In genomic region chr11:16902182-16902581, GRCh38 we compare ENCODE assay signal across 9 cellular contexts.
DNase-seq lines count a peak whose midpoint lies in the region; ATAC-seq and TF ChIP-seq lines count a peak whose summit lies in the region.
"Had no signal": no experiment of that assay in that cellular context is flagged by ENCODE, and none has a peak within 500 bp of the region (broad histone marks: within the 10 kb centered on the region; RNA-seq: fewer than 3 reads in every experiment).

No MANE protein-coding gene starts in this region.

- H3K27ac ChIP-seq in suprapubic skin = no peak overlapping the region
- no peak overlapping the region for H3K27ac ChIP-seq in CD8-positive, alpha-beta T cell (ENCODE audit: low read depth, low read length)

- no peak overlapping the region for H3K27ac Mint-ChIP-seq in CD8-positive, alpha-beta T cell
- H3K27ac Mint-ChIP-seq: immature natural killer cell had no signal

- no peaks in the 10 kb centered on the region for H3K27me3 Mint-ChIP-seq in CD8-positive, alpha-beta T cell (ENCODE audit: low read depth)

- 69% methylated on average over 6 of the region's 6 CpGs for WGBS in suprapubic skin

- no peaks in the 10 kb centered on the region for H3K27me3 ChIP-seq in suprapubic skin
- H3K27me3 ChIP-seq in CD8-positive, alpha-beta T cell (ENCODE audit: insufficient read depth, low read length) = no peaks in the 10 kb centered on the region

- no peaks in the 10 kb centered on the region for H3K36me3 ChIP-seq in suprapubic skin
- H3K36me3 ChIP-seq in CD8-positive, alpha-beta T cell (ENCODE audit: insufficient read depth, low read length) = no peaks in the 10 kb centered on the region

- no peak for DNase-seq in activated CD4-positive, CD25-positive, alpha-beta regulatory T cell treated with anti-CD3 and anti-CD28 coated beads, Interleukin-2, amount 50 U/mL, for 72 hours
- DNase-seq in SK-MEL-5 (ENCODE audit: low read depth, low spot score) (peak; percentile 6), suprapubic skin (ENCODE audit: low spot score in 2 of 2) (no peak), activated gamma-delta T cell treated with Interleukin-2 at 50 U/mL for 16 hours (no peak)
- peak; percentile 15 for DNase-seq in stimulated activated CD4-positive, alpha-beta T cell treated with anti-CD3 and anti-CD28 coated beads, Interleukin-4, amount 100 ng/mL, for 1 hour
- no peak for DNase-seq in CD8-positive, alpha-beta T cell
- DNase-seq: immature natural killer cell had no signal

- H3K9me3 ChIP-seq in suprapubic skin = no peaks in the 10 kb centered on the region
- no peaks in the 10 kb centered on the region for H3K9me3 ChIP-seq in CD8-positive, alpha-beta T cell (ENCODE audit: low read length)

- no peak overlapping the region for H3K4me3 Mint-ChIP-seq in CD8-positive, alpha-beta T cell
- H3K4me3 Mint-ChIP-seq: immature natural killer cell had no signal

- no peak for TF ChIP-seq CTCF in suprapubic skin (IDR thresholded peaks at IDR 0.05)
- TF ChIP-seq CTCF in CD8-positive, alpha-beta T cell (IDR thresholded peaks at IDR 0.05) = no peak

- H3K4me1 ChIP-seq in suprapubic skin = peaks cover 22% of the 10 kb centered on the region
- no peaks in the 10 kb centered on the region for H3K4me1 ChIP-seq in CD8-positive, alpha-beta T cell (ENCODE audit: insufficient read depth, low read length)

- H3K4me1 Mint-ChIP-seq in CD8-positive, alpha-beta T cell (ENCODE audit: low read depth) = peaks cover 2% of the 10 kb centered on the region
- H3K4me1 Mint-ChIP-seq: immature natural killer cell had no signal

- ATAC-seq in activated CD4-positive, CD25-positive, alpha-beta regulatory T cell treated with anti-CD3 and anti-CD28 coated beads, Interleukin-2, amount 50 U/mL, for 24 hours = peak; percentile 77 to 78
- ATAC-seq in HG02884 (IDR thresholded peaks at IDR 0.05; ENCODE audit: unreplicated experiment) = peak; percentile 83
- no peak for ATAC-seq in CD8-positive, alpha-beta T cell

- intact Hi-C loops in CD8-positive, alpha-beta T cell (cut with DNase I, micrococcal nuclease) = no loop called here

- no peak for TF ChIP-seq EP300 in suprapubic skin (IDR thresholded peaks at IDR 0.05)

- no peaks in the 10 kb centered on the region for H3K9me3 Mint-ChIP-seq in CD8-positive, alpha-beta T cell
- H3K9me3 Mint-ChIP-seq: immature natural killer cell had no signal

- TF ChIP-seq POLR2A in suprapubic skin (IDR thresholded peaks at IDR 0.05) = no peak

- no peak overlapping the region for H3K4me3 ChIP-seq in suprapubic skin
- H3K4me3 ChIP-seq in CD8-positive, alpha-beta T cell (ENCODE audit: low read depth, low read length) = no peak overlapping the region

- no peaks in the 10 kb centered on the region for H3K36me3 Mint-ChIP-seq in CD8-positive, alpha-beta T cell
- H3K36me3 Mint-ChIP-seq: immature natural killer cell had no signal

- POLR2A ChIA-PET in CD8-positive, alpha-beta T cell (lab: Charles Lee) = no interaction called here

- in situ Hi-C loops in SK-MEL-5 (cut with HindIII; ENCODE audit: low pct_unique_long_range_greater_than_20kb, low sequenced_read_pairs) = no loop called here

- CTCF ChIA-PET in CD8-positive, alpha-beta T cell (lab: Charles Lee) = no interaction called here

Comparison
In these comparisons a context has a peak if more than half of its experiments do, and no peak if none do; other contexts are left out.
1. DNase-seq: peak in SK-MEL-5 (single experiment) and stimulated activated CD4-positive, alpha-beta T cell treated with anti-CD3 and anti-CD28 coated beads, Interleukin-4, amount 100 ng/mL, for 1 hour (single experiment); none in activated CD4-positive, CD25-positive, alpha-beta regulatory T cell treated with anti-CD3 and anti-CD28 coated beads, Interleukin-2, amount 50 U/mL, for 72 hours (single experiment), suprapubic skin (0 of 2), activated gamma-delta T cell treated with Interleukin-2 at 50 U/mL for 16 hours (single experiment) and CD8-positive, alpha-beta T cell (0 of 7).